Comparison of ENCODE assay signal across 34 cellular contexts in the genomic region with DNA sequence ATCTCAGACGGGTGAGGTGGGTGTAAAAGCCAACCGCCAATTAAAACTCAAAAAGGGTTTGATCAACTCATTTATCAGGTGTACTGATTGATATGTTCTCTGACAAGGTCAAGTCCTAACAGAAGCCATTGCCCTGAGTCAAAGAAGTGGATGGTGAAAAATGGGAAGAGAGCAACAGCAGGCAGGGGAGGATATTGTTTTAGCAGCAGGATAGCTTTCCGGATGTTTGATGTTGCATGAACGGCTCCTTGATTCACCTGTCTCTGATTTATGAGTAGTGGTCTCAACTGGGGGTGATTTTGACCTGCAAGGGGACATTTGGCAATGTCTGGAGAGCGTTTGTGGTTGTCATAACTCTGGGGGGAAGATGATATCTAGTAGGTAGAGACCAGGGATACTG.
"Had no signal": no experiment of that assay in that cellular context is flagged by ENCODE, and none has a peak within 500 bp of the region (broad histone marks: within the 10 kb centered on the region; RNA-seq: fewer than 3 reads in every experiment).

No MANE protein-coding gene starts in this region.

- H3K4me3 ChIP-seq: MG63 had no signal

- H3K36me3 ChIP-seq: MG63 had no signal

- H3K4me2 ChIP-seq: KMS-11 had no signal

- DNase-seq: Karpas-422, Kasumi-1, KG1, MG63, MM.1S, MV-4-11, NCI-H1048, NCI-H1092, NCI-H1092 treated with DMSO at 0.1 percent for 48 hours, NCI-H1105, NCI-H1105 treated with DMSO at 0.1 percent for 48 hours, NCI-H1417, NCI-H1417 treated with DMSO at 0.1 percent for 48 hours, NCI-H1436, NCI-H1436 treated with DMSO at 0.1 percent for 48 hours, NCI-H146, NCI-H1694, NCI-H1694 treated with DMSO at 0.1 percent for 48 hours, NCI-H187, NCI-H187 treated with DMSO at 0.1 percent for 48 hours, NCI-H1930, NCI-H2029, NCI-H2029 treated with DMSO at 0.1 percent for 48 hours, NCI-H2081, NCI-H2081 treated with DMSO at 0.1 percent for 48 hours, NCI-H2107, NCI-H2171, NCI-H2171 treated with DMSO at 0.1 percent for 48 hours, NCI-H2227 treated with DMSO at 0.1 percent for 48 hours, NCI-H226, NCI-H345, NCI-H446, NCI-H446 treated with DMSO at 0.1 percent for 48 hours had no signal

- H3K27ac ChIP-seq: KMS-11 had no signal

- H3K9ac ChIP-seq: KMS-11 had no signal

- H3K27me3 ChIP-seq: MG63 had no signal

- H3K9me3 ChIP-seq: MG63 had no signal
